Comparison of ENCODE assay signal across 1 cellular context in the genomic region with DNA sequence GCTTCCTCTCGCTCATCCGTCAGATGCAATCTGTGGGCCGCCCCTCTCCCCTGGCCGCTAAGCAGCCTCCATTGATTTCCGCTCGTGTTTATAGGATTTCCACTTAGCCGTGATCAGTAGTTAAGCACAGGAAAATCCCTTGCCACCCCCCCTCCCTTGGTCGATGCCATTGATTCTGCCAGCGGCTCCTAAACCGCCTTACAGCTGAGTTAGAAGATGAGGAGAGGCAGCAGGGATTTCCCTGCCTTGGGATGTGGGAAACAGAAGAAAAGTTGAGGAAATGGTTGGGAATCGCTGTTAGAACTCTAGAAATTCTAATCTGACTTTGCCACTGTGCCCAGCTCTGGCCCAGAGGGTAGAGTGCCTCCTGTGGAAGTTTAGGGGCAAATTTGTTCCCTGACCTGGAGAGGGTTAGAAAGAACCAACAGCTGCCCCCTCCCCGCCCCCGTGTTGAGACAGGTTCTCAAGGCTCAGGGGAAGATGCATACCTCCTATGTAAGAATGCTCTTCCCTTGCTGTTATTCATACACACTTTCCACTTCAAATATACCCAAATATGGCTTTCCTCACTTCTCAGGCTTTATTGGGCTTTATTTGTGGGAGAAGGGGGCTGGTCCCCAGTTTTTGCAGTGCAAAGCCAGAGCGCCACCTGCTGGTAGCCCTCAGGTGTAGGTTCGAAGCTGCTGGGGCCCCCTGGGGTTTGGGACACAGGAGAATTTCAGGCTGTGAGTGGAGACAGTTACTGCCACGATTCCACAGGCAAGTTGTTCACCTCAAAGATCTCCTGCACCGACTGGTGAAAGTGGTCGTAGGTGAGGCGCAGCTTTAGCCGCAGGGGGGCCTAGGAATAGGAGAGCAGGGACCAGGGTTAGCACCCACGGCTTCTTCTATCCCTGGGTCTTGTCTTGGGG.
A peak's percentile ranks its signal among the peaks of the same experiment; 100 is the strongest.
TF ChIP-seq lines count a peak whose summit lies in the region.

No MANE protein-coding gene starts in this region.

TF ChIP-seq in IMR-90, 13 proteins besides CTCF, POLR2A, EP300 and RAD21:
- TF ChIP-seq, protein P1, sequence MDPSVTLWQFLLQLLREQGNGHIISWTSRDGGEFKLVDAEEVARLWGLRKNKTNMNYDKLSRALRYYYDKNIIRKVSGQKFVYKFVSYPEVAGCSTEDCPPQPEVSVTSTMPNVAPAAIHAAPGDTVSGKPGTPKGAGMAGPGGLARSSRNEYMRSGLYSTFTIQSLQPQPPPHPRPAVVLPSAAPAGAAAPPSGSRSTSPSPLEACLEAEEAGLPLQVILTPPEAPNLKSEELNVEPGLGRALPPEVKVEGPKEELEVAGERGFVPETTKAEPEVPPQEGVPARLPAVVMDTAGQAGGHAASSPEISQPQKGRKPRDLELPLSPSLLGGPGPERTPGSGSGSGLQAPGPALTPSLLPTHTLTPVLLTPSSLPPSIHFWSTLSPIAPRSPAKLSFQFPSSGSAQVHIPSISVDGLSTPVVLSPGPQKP (IDR thresholded peaks at IDR 0.05; ENCODE audit: borderline replicate concordance, low read depth, low read length), result no peak
- TF ChIP-seq BHLHE40 (IDR thresholded peaks at IDR 0.05; ENCODE audit: low read depth, low read length) (no peak), SMC3 (IDR thresholded peaks at IDR 0.05; ENCODE audit: low read depth, low read length) (peak; percentile 87), MAZ (IDR thresholded peaks at IDR 0.05; ENCODE audit: borderline replicate concordance, low read depth, low read length) (0 out of 2 replicates have a peak, but pooled peaks have one; percentile 39)
- TF ChIP-seq, protein P2, sequence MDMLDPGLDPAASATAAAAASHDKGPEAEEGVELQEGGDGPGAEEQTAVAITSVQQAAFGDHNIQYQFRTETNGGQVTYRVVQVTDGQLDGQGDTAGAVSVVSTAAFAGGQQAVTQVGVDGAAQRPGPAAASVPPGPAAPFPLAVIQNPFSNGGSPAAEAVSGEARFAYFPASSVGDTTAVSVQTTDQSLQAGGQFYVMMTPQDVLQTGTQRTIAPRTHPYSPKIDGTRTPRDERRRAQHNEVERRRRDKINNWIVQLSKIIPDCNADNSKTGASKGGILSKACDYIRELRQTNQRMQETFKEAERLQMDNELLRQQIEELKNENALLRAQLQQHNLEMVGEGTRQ (IDR thresholded peaks at IDR 0.05; ENCODE audit: low read depth, low read length), result no peak
TF ChIP-seq in IMR-90: peak in this region for 2.
